ENCODE assay signal across 17 cellular contexts in the genomic region with DNA sequence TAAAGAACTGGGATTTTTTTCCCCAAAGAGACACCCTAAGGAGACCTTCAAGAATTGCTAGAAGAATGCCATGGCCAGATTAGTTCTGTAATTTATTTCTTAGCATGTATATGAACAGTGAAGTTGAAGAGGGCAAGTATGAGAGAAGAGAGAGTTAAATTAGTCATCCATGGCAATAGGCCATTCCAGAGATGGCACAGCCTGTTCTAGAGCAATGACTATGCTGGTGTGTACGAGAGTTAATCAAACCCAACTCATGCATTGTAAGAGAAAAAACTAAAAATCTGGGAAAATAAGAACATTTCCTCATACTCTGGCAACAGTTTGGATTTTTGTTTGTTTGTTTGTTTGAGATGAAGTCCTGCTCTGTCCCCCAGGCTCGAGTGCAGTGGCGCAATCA.
"Had no signal": no experiment of that assay in that cellular context is flagged by ENCODE, and none has a peak within 500 bp of the region (broad histone marks: within the 10 kb centered on the region; RNA-seq: fewer than 3 reads in every experiment).

No MANE protein-coding gene starts in this region.

- H3K4me2 ChIP-seq: smooth muscle cell had no signal

- DNase-seq: activated effector memory CD4-positive, alpha-beta T cell treated with Interleukin-2 at 50 U/mL for 16 hours; activated T-cell treated with anti-CD3 and anti-CD28 coated beads, Interleukin-2, amount 50 U/mL, for 1 hour; amygdala; brain microvascular endothelial cell; dorsolateral prefrontal cortex; esophagus squamous epithelium; hypothalamus; left cardiac atrium; lower lobe of right lung; midbrain; posterior cingulate gyrus; tibial artery; uterus had no signal

- ATAC-seq: activated CD4-positive, CD25-positive, alpha-beta regulatory T cell treated with anti-CD3 and anti-CD28 coated beads, Interleukin-2, amount 50 U/mL, for 24 hours; left cardiac atrium; lower lobe of right lung; stimulated activated effector memory CD8-positive, alpha-beta T cell treated with anti-CD3 and anti-CD28 coated beads, Interleukin-12 subunit alpha, Interleukin-12 subunit beta, amount 100 ng/mL, for 72 hours had no signal

- H3K27me3 ChIP-seq: brain microvascular endothelial cell, esophagus squamous epithelium, right atrium auricular region, tibial artery, uterus had no signal

- H3K4me1 ChIP-seq: esophagus squamous epithelium, lower lobe of right lung, right atrium auricular region, tibial artery, uterus had no signal

- H3K9me3 ChIP-seq: esophagus squamous epithelium, lower lobe of right lung, right atrium auricular region, tibial artery, uterus had no signal

- H3K36me3 ChIP-seq: brain microvascular endothelial cell, esophagus squamous epithelium, lower lobe of right lung, right atrium auricular region, tibial artery, uterus had no signal

- H3K27ac ChIP-seq: brain microvascular endothelial cell, dorsolateral prefrontal cortex, esophagus squamous epithelium, lower lobe of right lung, right atrium auricular region, tibial artery, uterus had no signal

- H3K4me3 ChIP-seq: dorsolateral prefrontal cortex, esophagus squamous epithelium, lower lobe of right lung, right atrium auricular region, smooth muscle cell, tibial artery, uterus had no signal
